13 cellular contexts compared by ENCODE assay signal in genomic region chr14:96497586-96497985, GRCh38.
"Had no signal": no experiment of that assay in that cellular context is flagged by ENCODE, and none has a peak within 500 bp of the region (broad histone marks: within the 10 kb centered on the region; RNA-seq: fewer than 3 reads in every experiment).

No MANE protein-coding gene starts in this region.

- H3K27me3 Mint-ChIP-seq: activated B cell treated with CpG ODN at 0.5 μM for 24 hours had no signal

- H3K4me3 ChIP-seq: gastroesophageal sphincter, neural progenitor cell, ovary, tibial artery had no signal

- H3K9me3 Mint-ChIP-seq: activated B cell treated with CpG ODN at 0.5 μM for 24 hours; activated CD4-positive, alpha-beta T cell treated with anti-CD3 and anti-CD28 coated beads, Interleukin-2, amount 10 ng/mL, durations not matched to agents 7 days and 5 days; activated T-helper 2 cell treated with anti-CD3 and anti-CD28 coated beads, Interferon-gamma antibody, Interleukin-2, Interleukin-4, amounts not matched to agents 10 μg/mL and 5 μg/mL and 100 μg/mL, durations not matched to agents 14 hours and 24 hours and 36 hours; neural progenitor cell had no signal

- H3K36me3 ChIP-seq: brain microvascular endothelial cell, gastroesophageal sphincter, neural progenitor cell, ovary, tibial artery had no signal

- H3K27me3 ChIP-seq: brain microvascular endothelial cell, neural progenitor cell, ovary had no signal

- H3K9me3 ChIP-seq: gastroesophageal sphincter, ovary, tibial artery had no signal

- H3K4me3 Mint-ChIP-seq: activated CD4-positive, alpha-beta T cell treated with anti-CD3 and anti-CD28 coated beads, Interleukin-2, amount 10 ng/mL, durations not matched to agents 7 days and 5 days; neural progenitor cell had no signal

- H3K9ac ChIP-seq: neural progenitor cell had no signal

- H3K36me3 Mint-ChIP-seq: neural progenitor cell had no signal

- ATAC-seq: gastroesophageal sphincter had no signal

- DNase-seq: activated B cell treated with CpG ODN at 0.5 μM for 24 hours; activated CD4-positive, alpha-beta T cell treated with anti-CD3 and anti-CD28 coated beads, Interleukin-2, amount 10 ng/mL, durations not matched to agents 7 days and 5 days; activated naive CD4-positive, alpha-beta T cell treated with anti-CD3 and anti-CD28 coated beads, Interleukin-2, amount 50 U/mL, for 16 hours; brain microvascular endothelial cell; cerebellar nuclear complex; dermis blood vessel endothelial cell; ovary; stimulated activated CD4-positive, alpha-beta T cell treated with anti-CD3 and anti-CD28 coated beads, Interleukin-15, amount 100 ng/mL, for 24 hours; stimulated activated CD4-positive, alpha-beta T cell treated with anti-CD3 and anti-CD28 coated beads, Interleukin-4, amount 100 ng/mL, for 4 hours; tibial artery had no signal

- H3K27ac Mint-ChIP-seq: activated CD4-positive, alpha-beta T cell treated with anti-CD3 and anti-CD28 coated beads, Interleukin-2, amount 10 ng/mL, durations not matched to agents 7 days and 5 days; activated T-helper 2 cell treated with anti-CD3 and anti-CD28 coated beads, Interferon-gamma antibody, Interleukin-2, Interleukin-4, amounts not matched to agents 10 μg/mL and 5 μg/mL and 100 μg/mL, durations not matched to agents 14 hours and 24 hours and 36 hours; neural progenitor cell had no signal

- H3K4me2 ChIP-seq: neural progenitor cell had no signal

- H3K27ac ChIP-seq: brain microvascular endothelial cell, gastroesophageal sphincter, neural progenitor cell, ovary, tibial artery had no signal

- H2AFZ ChIP-seq: neural progenitor cell had no signal
